21 cellular contexts compared by ENCODE assay signal in the genomic region with DNA sequence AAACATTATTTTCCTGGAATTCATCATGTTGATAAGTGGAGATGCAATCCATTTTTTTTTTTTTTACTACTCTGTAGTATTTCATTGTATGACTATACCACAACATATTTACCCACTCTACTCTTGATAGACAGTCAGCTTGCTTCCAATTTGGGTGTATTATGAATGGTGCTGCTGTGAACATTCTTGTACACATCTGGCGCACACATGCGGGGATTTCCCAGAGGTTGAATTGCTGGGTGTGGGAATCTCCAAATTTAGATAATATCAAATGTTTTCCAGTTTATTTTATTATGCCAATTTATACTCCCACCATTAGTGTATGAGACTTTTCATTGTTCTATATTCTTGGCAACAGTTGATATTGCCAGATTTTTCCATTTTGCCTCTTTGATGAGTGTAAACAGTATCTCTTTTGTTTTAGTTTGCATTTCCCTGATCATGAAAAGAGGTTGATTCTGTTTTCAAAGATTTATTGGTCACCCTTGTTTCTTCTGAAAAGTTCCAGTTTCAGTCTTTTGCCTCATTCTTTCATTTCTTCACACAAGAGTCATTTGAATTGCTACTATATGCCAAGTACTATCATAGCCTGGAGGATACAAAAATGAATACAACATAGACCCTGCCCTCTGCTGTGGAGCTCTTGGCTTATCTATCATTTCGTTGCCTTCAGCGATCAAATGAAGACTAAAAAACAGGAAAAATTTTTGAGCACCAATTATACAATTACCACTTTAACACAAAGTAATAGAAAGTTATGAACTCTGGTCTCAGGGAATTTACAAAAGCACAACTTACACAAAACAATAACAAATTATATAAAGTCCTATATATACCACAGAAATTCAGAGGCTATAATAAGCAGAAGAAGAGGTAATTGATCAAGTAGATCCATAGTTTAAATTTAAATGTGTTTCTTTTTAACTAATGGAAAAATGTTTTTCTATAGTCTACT.
DNase-seq lines count a peak whose midpoint lies in the region; ATAC-seq lines count a peak whose summit lies in the region.
"Had no signal": no experiment of that assay in that cellular context is flagged by ENCODE, and none has a peak within 500 bp of the region (broad histone marks: within the 10 kb centered on the region; RNA-seq: fewer than 3 reads in every experiment).

No MANE protein-coding gene starts in this region.

- H3K36me3 ChIP-seq in SK-N-MC (ENCODE audit: insufficient read depth, low read length): no peaks in the 10 kb centered on the region
- H3K36me3 ChIP-seq: heart left ventricle, transverse colon had no signal

- 0 out of 2 replicates have a peak overlapping the region, but pooled peaks have one; percentile 16 for H3K4me3 ChIP-seq in SK-N-MC
- H3K4me3 ChIP-seq: heart left ventricle, transverse colon had no signal

- H3K27ac ChIP-seq in SK-N-MC: peak overlapping the region; percentile 70
- H3K27ac ChIP-seq: heart left ventricle, KMS-11, transverse colon had no signal

- DNase-seq in EH (ENCODE audit: low read depth) (peak; percentile 27), SK-N-MC (ENCODE audit: low read depth, low spot score) (no peak), foreskin melanocyte (peak; percentile 96), NCI-H1092 treated with DMSO at 0.1 percent for 48 hours (lab: John Stamatoyannopoulos, UW) (no peak), LoVo (ENCODE audit: low spot score) (no peak)
- DNase-seq: activated naive CD4-positive, alpha-beta T cell treated with anti-CD3 and anti-CD28 coated beads, Interleukin-2, amount 10 ng/mL, durations not matched to agents 7 days and 5 days; cerebellar nuclear complex; DMS53; heart left ventricle; left colon; NCI-H1930; NCI-H2227 treated with DMSO at 0.1 percent for 48 hours; NCI-H774; Right ventricle myocardium superior; stimulated activated CD4-positive, alpha-beta T cell treated with anti-CD3 and anti-CD28 coated beads, Interleukin-2, amount 100 ng/mL, for 24 hours; stimulated activated naive CD4-positive, alpha-beta T cell treated with Interleukin-2 at 50 U/mL for 16 hours; T-cell; transverse colon had no signal

- H3K9me3 ChIP-seq in SK-N-MC (ENCODE audit: low read depth, low read length): no peaks in the 10 kb centered on the region
- H3K9me3 ChIP-seq: heart left ventricle, transverse colon had no signal

- no peak overlapping the region for H3K9ac ChIP-seq in SK-N-MC (ENCODE audit: insufficient read length)
- H3K9ac ChIP-seq: KMS-11 had no signal

- ATAC-seq in GM18868 (IDR thresholded peaks at IDR 0.05; ENCODE audit: unreplicated experiment) (peak; percentile 63), HG03045 (IDR thresholded peaks at IDR 0.05; ENCODE audit: unreplicated experiment) (no peak)
- ATAC-seq: left colon, T-cell had no signal

Comparison
In these comparisons a context has a peak if more than half of its experiments do, and no peak if none do; other contexts are left out.
1. DNase-seq: peak in EH (single experiment) and foreskin melanocyte (single experiment); none in SK-N-MC (single experiment), NCI-H1092 treated with DMSO at 0.1 percent for 48 hours (single experiment) and LoVo (single experiment).